17 cellular contexts compared by ENCODE assay signal in the genomic region with DNA sequence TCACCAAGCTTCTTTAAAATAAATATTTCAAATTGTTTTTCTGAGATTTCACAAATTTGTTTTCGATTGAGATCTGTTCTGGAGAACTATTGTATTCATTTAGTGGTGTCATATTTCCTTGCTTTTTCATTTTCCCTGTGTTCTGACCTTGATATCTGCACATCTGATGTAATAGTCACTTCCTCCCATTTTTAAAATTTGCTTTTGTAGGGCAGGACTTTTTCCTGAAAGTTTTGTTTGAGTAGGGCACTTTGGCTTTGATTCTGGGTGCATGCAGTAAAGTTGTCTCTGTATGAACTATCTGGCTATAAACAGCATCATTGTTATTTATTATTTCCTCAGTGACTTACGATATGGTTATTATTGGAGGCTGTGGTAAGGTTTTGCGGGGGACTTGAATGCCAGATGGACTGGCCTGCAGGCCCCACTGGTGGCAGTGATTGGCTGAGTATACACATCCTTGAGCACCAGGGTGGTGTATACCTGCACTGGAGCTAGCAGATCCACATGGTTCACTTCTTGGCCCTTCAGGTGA.
DNase-seq lines count a peak whose midpoint lies in the region; ATAC-seq and TF ChIP-seq lines count a peak whose summit lies in the region.
"Had no signal": no experiment of that assay in that cellular context is flagged by ENCODE, and none has a peak within 500 bp of the region (broad histone marks: within the 10 kb centered on the region; RNA-seq: fewer than 3 reads in every experiment).

No MANE protein-coding gene starts in this region.

- peak; percentile 33 for ATAC-seq in aorta (ENCODE audit: low FRiP score)
- ATAC-seq in lower lobe of right lung, result no peak
- ATAC-seq: GM23338, HCT116 had no signal

- H3K27me3 Mint-ChIP-seq in progenitor cell of endocrine pancreas, result no peaks in the 10 kb centered on the region
- H3K27me3 Mint-ChIP-seq: IgD-negative memory B cell had no signal

- H3K36me3 ChIP-seq in aorta (ENCODE audit: control insufficient read depth in 1 of 2, insufficient read depth in 2 of 2, low read length in 1 of 2) (no peaks in the 10 kb centered on the region), lower lobe of right lung (no peaks in the 10 kb centered on the region)
- H3K36me3 ChIP-seq: BE2C had no signal

- DNase-seq in choroid plexus epithelial cell (ENCODE audit: low read depth) (peak; percentile 5), fibroblast of pulmonary artery (ENCODE audit: low read depth) (peak; percentile 63), lung microvascular endothelial cell (ENCODE audit: low read depth in 2 of 2) (peak; percentile 27 to 87), aorta (no peak), NCI-H1417 treated with DMSO at 0.1 percent for 48 hours (lab: John Stamatoyannopoulos, UW) (no peak), lower lobe of right lung (no peak), progenitor cell of endocrine pancreas (ENCODE audit: low spot score, unreplicated experiment) (no peak), NCI-H510A treated with DMSO at 0.1 percent for 48 hours (lab: John Stamatoyannopoulos, UW) (no peak)
- DNase-seq: ACHN; BE2C; C1 segment of cervical spinal cord; Caco-2; CD4-positive, alpha-beta T cell; HFFc6 had no signal

- no peaks in the 10 kb centered on the region for H3K36me3 Mint-ChIP-seq in progenitor cell of endocrine pancreas (ENCODE audit: insufficient read depth)
- H3K36me3 Mint-ChIP-seq: IgD-negative memory B cell had no signal

- no peak overlapping the region for H3K27ac ChIP-seq in aorta (ENCODE audit: low read depth in 1 of 2, low read length in 2 of 2)
- H3K27ac ChIP-seq in lower lobe of right lung, result no peak overlapping the region

- intact Hi-C loops in aorta (cut with DNase I), result no loop called here
- intact Hi-C loops in lower lobe of right lung (cut with DNase I), result no loop called here

- WGBS in aorta, 2 donors, result 91 to 94% methylated on average over 3 of the region's 3 CpGs

- H3K4me1 ChIP-seq in aorta (ENCODE audit: control insufficient read depth in 1 of 2, insufficient read depth in 2 of 2, low read length in 2 of 2) (peaks cover 2 to 9% of the 10 kb centered on the region in 2 donors), lower lobe of right lung (no peaks in the 10 kb centered on the region)
- H3K4me1 ChIP-seq: BE2C, Caco-2 had no signal

- H3K27ac Mint-ChIP-seq in progenitor cell of endocrine pancreas, result no peak overlapping the region
- H3K27ac Mint-ChIP-seq: CD4-positive, alpha-beta T cell; HFFc6; IgD-negative memory B cell had no signal

- H3K4me3 ChIP-seq in choroid plexus epithelial cell (ENCODE audit: low read depth, low read length) (no peak overlapping the region), fibroblast of pulmonary artery (replicated peaks; ENCODE audit: low read depth, low read length) (no peak overlapping the region), aorta (ENCODE audit: low read length in 2 of 2) (no peak overlapping the region), lower lobe of right lung (no peak overlapping the region)
- H3K4me3 ChIP-seq: GM23338 had no signal

- H3K4me1 Mint-ChIP-seq in progenitor cell of endocrine pancreas (ENCODE audit: low read depth), result no peaks in the 10 kb centered on the region
- H3K4me1 Mint-ChIP-seq: IgD-negative memory B cell had no signal

- H3K9me3 Mint-ChIP-seq in progenitor cell of endocrine pancreas (ENCODE audit: low read depth), result peaks cover 14% of the 10 kb centered on the region
- H3K9me3 Mint-ChIP-seq: GM23338 had no signal

- no peak overlapping the region for H3K4me3 Mint-ChIP-seq in progenitor cell of endocrine pancreas (ENCODE audit: low read depth)
- H3K4me3 Mint-ChIP-seq: CD4-positive, alpha-beta T cell; GM23338; HFFc6 had no signal

- H3K9me3 ChIP-seq in aorta (ENCODE audit: control insufficient read depth, low read length), result no peaks in the 10 kb centered on the region
- H3K9me3 ChIP-seq in lower lobe of right lung, result peaks cover 5% of the 10 kb centered on the region
- H3K9me3 ChIP-seq: BE2C, Caco-2 had no signal

- H3K27me3 ChIP-seq in aorta (ENCODE audit: control insufficient read depth in 1 of 2, insufficient read depth in 2 of 2, low read length in 1 of 2), result no peaks in the 10 kb centered on the region
- H3K27me3 ChIP-seq in lower lobe of right lung (ENCODE audit: low read depth), result no peaks in the 10 kb centered on the region
- H3K27me3 ChIP-seq: BE2C had no signal

- no peak for TF ChIP-seq CTCF in choroid plexus epithelial cell (conservative IDR thresholded peaks at IDR 0.05; ENCODE audit: low read depth, low read length)
- TF ChIP-seq CTCF in fibroblast of pulmonary artery (IDR thresholded peaks at IDR 0.05; ENCODE audit: low read length, missing control alignments), result no peak
- no peak for TF ChIP-seq CTCF in lower lobe of right lung (IDR thresholded peaks at IDR 0.05)
- no peak for TF ChIP-seq CTCF in progenitor cell of endocrine pancreas (IDR thresholded peaks at IDR 0.05; ENCODE audit: unreplicated experiment)

Comparison
In these comparisons a context has a peak if more than half of its experiments do, and no peak if none do; other contexts are left out.
1. DNase-seq: peak in choroid plexus epithelial cell (single experiment), fibroblast of pulmonary artery (single experiment) and lung microvascular endothelial cell (2 of 2); none in aorta (0 of 2), NCI-H1417 treated with DMSO at 0.1 percent for 48 hours (single experiment), lower lobe of right lung (single experiment), progenitor cell of endocrine pancreas (single experiment) and NCI-H510A treated with DMSO at 0.1 percent for 48 hours (single experiment).